Comparison of ENCODE assay signal across 19 cellular contexts in the genomic region with DNA sequence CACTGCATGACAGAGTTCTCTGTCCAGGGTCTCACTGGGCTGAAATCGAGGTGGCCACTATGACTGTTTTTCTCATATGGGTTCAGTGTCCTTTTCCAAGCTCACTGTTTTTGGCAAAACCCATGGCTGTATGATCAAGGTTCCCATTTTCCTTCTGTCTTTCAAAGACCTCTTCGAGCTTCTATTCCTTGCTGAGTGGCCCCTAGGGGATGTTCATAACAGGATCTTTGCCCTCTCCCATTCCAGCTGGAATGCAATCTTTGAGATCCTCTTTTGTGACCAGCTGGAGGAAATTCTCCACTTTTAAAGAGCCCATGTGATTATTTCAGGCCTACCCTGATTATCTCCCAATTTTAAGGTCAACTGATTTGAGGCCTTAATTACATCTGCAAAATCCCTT.
DNase-seq lines count a peak whose midpoint lies in the region; ATAC-seq and TF ChIP-seq lines count a peak whose summit lies in the region.
"Had no signal": no experiment of that assay in that cellular context is flagged by ENCODE, and none has a peak within 500 bp of the region (broad histone marks: within the 10 kb centered on the region; RNA-seq: fewer than 3 reads in every experiment).

No MANE protein-coding gene starts in this region.

- H3K27me3 ChIP-seq in heart right ventricle: no peaks in the 10 kb centered on the region
- H3K27me3 ChIP-seq in right cardiac atrium (ENCODE audit: control insufficient read depth, insufficient read depth): no peaks in the 10 kb centered on the region
- H3K27me3 ChIP-seq: BLaER1 had no signal

- no peak overlapping the region for H3K4me3 ChIP-seq in heart right ventricle
- no peak overlapping the region for H3K4me3 ChIP-seq in right cardiac atrium (ENCODE audit: low read length)
- H3K4me3 ChIP-seq: BLaER1 had no signal

- CTCF ChIA-PET in GM10248 (lab: Yijun Ruan, JAX): interaction anchor here (1.2 kb wide), 1 partner anchor 9 kb away, joined by 3 read pairs; no protein-coding TSS in a partner anchor

- DNase-seq in NCI-H2171 treated with DMSO at 0.1 percent for 48 hours (lab: John Stamatoyannopoulos, UW): peak; percentile 32
- no peak for DNase-seq in NCI-H2171 (lab: John Stamatoyannopoulos, UW)
- peak in 1 of 2 donors; percentile 36 for DNase-seq in heart right ventricle
- DNase-seq in right cardiac atrium: no peak
- DNase-seq in NCI-H69 (lab: John Stamatoyannopoulos, UW): peak; percentile 5
- no peak for DNase-seq in sciatic nerve (ENCODE audit: low spot score)
- no peak for DNase-seq in HPDE6-E6E7 (ENCODE audit: extremely low spot score)
- DNase-seq in GM10248 (ENCODE audit: extremely low spot score): no peak
- DNase-seq: 8988T; CD4-positive, alpha-beta memory T cell; DMS153; DMS79; GDM1; GOT3; H7; HFFc6 had no signal

- WGBS in heart right ventricle, 2 donors: 48 to 52% methylated on average over 2 of the region's 2 CpGs
- WGBS in right cardiac atrium: 42% methylated on average over 2 of the region's 2 CpGs

- TF ChIP-seq CTCF in heart right ventricle (IDR thresholded peaks at IDR 0.05): no peak
- no peak for TF ChIP-seq CTCF in GM10248 (IDR thresholded peaks at IDR 0.05; ENCODE audit: control extremely low read depth, extremely low read depth, low read depth, missing control alignments)

- POLR2A ChIA-PET in GM10248 (lab: Yijun Ruan, JAX): no interaction called here

- H3K4me1 ChIP-seq in heart right ventricle (peaks cover 0 to 3% (median 0%) of the 10 kb centered on the region in 9 donors), right cardiac atrium (ENCODE audit: control insufficient read depth, insufficient read depth, low read length) (no peaks in the 10 kb centered on the region)
- H3K4me1 ChIP-seq: BLaER1 had no signal

- H3K36me3 ChIP-seq in heart right ventricle: no peaks in the 10 kb centered on the region
- H3K36me3 ChIP-seq: BLaER1 had no signal

- peak in 6 of 8 donors; percentile 42 to 71 (median 56) for ATAC-seq in heart right ventricle
- ATAC-seq in right cardiac atrium: no peak
- peak; percentile 10 for ATAC-seq in sciatic nerve
- ATAC-seq: HCT116 had no signal

- H3K9me3 ChIP-seq in heart right ventricle (peaks cover 0 to under 1% (median 0%) of the 10 kb centered on the region in 11 donors), right cardiac atrium (ENCODE audit: control insufficient read depth, low read length) (no peaks in the 10 kb centered on the region)
- H3K9me3 ChIP-seq: BLaER1 had no signal

- intact Hi-C loops in heart right ventricle (cut with DNase I) (no loop called here), right cardiac atrium (cut with DNase I) (no loop called here), sciatic nerve (cut with DNase I) (no loop called here)

- H3K27ac ChIP-seq in heart right ventricle (peak overlapping the region in 1 of 10 donors; percentile 12), right cardiac atrium (ENCODE audit: low read length) (no peak overlapping the region)
- H3K27ac ChIP-seq: BLaER1, HL-60 had no signal

Comparison
In these comparisons a context has a peak if more than half of its experiments do, and no peak if none do; other contexts are left out.
1. DNase-seq: peak in NCI-H2171 treated with DMSO at 0.1 percent for 48 hours (single experiment) and NCI-H69 (single experiment); none in NCI-H2171 (single experiment), right cardiac atrium (0 of 3), sciatic nerve (single experiment), HPDE6-E6E7 (single experiment) and GM10248 (single experiment).
2. ATAC-seq: peak in heart right ventricle (6 of 8) and sciatic nerve (single experiment); none in right cardiac atrium (0 of 2).